ENCODE assay signal across 21 cellular contexts in genomic region chr3:57681691-57682090, GRCh38.
"Had no signal": no experiment of that assay in that cellular context is flagged by ENCODE, and none has a peak within 500 bp of the region (broad histone marks: within the 10 kb centered on the region; RNA-seq: fewer than 3 reads in every experiment).

No MANE protein-coding gene starts in this region.

- DNase-seq: esophagus squamous epithelium; glutamatergic neuron; left ventricle myocardium inferior; lower lobe of right lung; nephron progenitor cell; psoas muscle; retina; right lobe of liver; stimulated activated CD4-positive, alpha-beta T cell treated with anti-CD3 and anti-CD28 coated beads, Interleukin-4, amount 100 ng/mL, for 4 hours; stimulated activated naive B cell treated with anti-CD40 and anti-IgM and Interleukin-4, amounts not matched to agents 10 μg/mL and 1 μg/mL and 100 μg/mL, for 72 hours; stimulated activated naive CD8-positive, alpha-beta T cell treated with anti-CD3 and anti-CD28 coated beads, Interleukin-15, amount 100 ng/mL, for 72 hours; testis; upper lobe of right lung had no signal

- H3K9me3 ChIP-seq: esophagus squamous epithelium, gastroesophageal sphincter, left ventricle myocardium inferior, lower lobe of right lung, neutrophil, psoas muscle, right lobe of liver, testis, tibial nerve, upper lobe of right lung, vagina had no signal

- H3K4me1 Mint-ChIP-seq: mesothelial cell of epicardium, nephron progenitor cell had no signal

- H3K4me3 Mint-ChIP-seq: dendritic cell treated with granulocyte-macrophage colony-stimulating factor and Interleukin-4, amounts not matched to agents 40 ng/mL and 50 ng/mL, for 4 days; memory B cell; mesothelial cell of epicardium; nephron progenitor cell; stimulated activated naive B cell treated with anti-CD40 and anti-IgM and Interleukin-4, amounts not matched to agents 10 μg/mL and 1 μg/mL and 100 μg/mL, for 72 hours had no signal

- H3K27ac ChIP-seq: esophagus squamous epithelium, gastroesophageal sphincter, left ventricle myocardium inferior, lower lobe of right lung, neutrophil, psoas muscle, right lobe of liver, testis, tibial nerve, upper lobe of right lung, vagina had no signal

- H3K27me3 Mint-ChIP-seq: dendritic cell treated with granulocyte-macrophage colony-stimulating factor and Interleukin-4, amounts not matched to agents 40 ng/mL and 50 ng/mL, for 4 days; memory B cell; stimulated activated naive B cell treated with anti-CD40 and anti-IgM and Interleukin-4, amounts not matched to agents 10 μg/mL and 1 μg/mL and 100 μg/mL, for 72 hours; stimulated activated naive CD8-positive, alpha-beta T cell treated with anti-CD3 and anti-CD28 coated beads, Interleukin-15, amount 100 ng/mL, for 72 hours had no signal

- FAIRE-seq: keratinocyte had no signal

- H3K9me3 Mint-ChIP-seq: dendritic cell treated with granulocyte-macrophage colony-stimulating factor and Interleukin-4, amounts not matched to agents 40 ng/mL and 50 ng/mL, for 4 days; memory B cell; mesothelial cell of epicardium; nephron progenitor cell; stimulated activated naive B cell treated with anti-CD40 and anti-IgM and Interleukin-4, amounts not matched to agents 10 μg/mL and 1 μg/mL and 100 μg/mL, for 72 hours; stimulated activated naive CD8-positive, alpha-beta T cell treated with anti-CD3 and anti-CD28 coated beads, Interleukin-15, amount 100 ng/mL, for 72 hours had no signal

- ATAC-seq: gastroesophageal sphincter; lower lobe of right lung; psoas muscle; right lobe of liver; stimulated activated naive B cell treated with anti-CD40 and anti-IgM and Interleukin-4, amounts not matched to agents 10 μg/mL and 1 μg/mL and 100 μg/mL, for 72 hours; stimulated activated naive CD8-positive, alpha-beta T cell treated with anti-CD3 and anti-CD28 coated beads, Interleukin-15, amount 100 ng/mL, for 72 hours; upper lobe of right lung had no signal

- H3K27me3 ChIP-seq: esophagus squamous epithelium, gastroesophageal sphincter, neutrophil, right lobe of liver, testis, tibial nerve, upper lobe of right lung, vagina had no signal

- H3K4me3 ChIP-seq: esophagus squamous epithelium, gastroesophageal sphincter, left ventricle myocardium inferior, lower lobe of right lung, psoas muscle, right lobe of liver, testis, tibial nerve, upper lobe of right lung, vagina had no signal

- H3K36me3 ChIP-seq: neutrophil, right lobe of liver, upper lobe of right lung had no signal

- H3K27ac Mint-ChIP-seq: dendritic cell treated with granulocyte-macrophage colony-stimulating factor and Interleukin-4, amounts not matched to agents 40 ng/mL and 50 ng/mL, for 4 days; memory B cell; mesothelial cell of epicardium; nephron progenitor cell; stimulated activated naive B cell treated with anti-CD40 and anti-IgM and Interleukin-4, amounts not matched to agents 10 μg/mL and 1 μg/mL and 100 μg/mL, for 72 hours; stimulated activated naive CD8-positive, alpha-beta T cell treated with anti-CD3 and anti-CD28 coated beads, Interleukin-15, amount 100 ng/mL, for 72 hours had no signal
